Comparison of ENCODE assay signal across 8 cellular contexts in genomic region chr4:75630174-75630931, GRCh38. TPM values are rescaled to one million over a fixed set of nuclear protein-coding genes. Genes with fewer than 3 reads are reported as not detected.
DNase-seq lines count a peak whose midpoint lies in the region; ATAC-seq lines count a peak whose summit lies in the region.

Gene CDKL2, minus strand, starts transcription at chr4:75630528. Its CDS starts 4,540 bp downstream, at chr4:75625988.

- H3K4me2 ChIP-seq in mesendoderm (ENCODE audit: low read length), result peak within 1 kb of the TSS; percentile 89

- peak within 1 kb of the TSS; percentile 78 for H3K9ac ChIP-seq in endocrine pancreas (ENCODE audit: control insufficient read depth, insufficient read depth, low read length)
- peak within 1 kb of the TSS; percentile 44 for H3K9ac ChIP-seq in mesendoderm (ENCODE audit: low read length)

- H3K36me3 Mint-ChIP-seq in activated CD8-positive, alpha-beta memory T cell treated with anti-CD3 and anti-CD28 coated beads, Interleukin-2, amount 10 ng/mL, durations not matched to agents 7 days and 5 days, result peaks cover 2% of the 10 kb centered on the region

- H4K8ac ChIP-seq in mesendoderm (ENCODE audit: low read depth, low read length), result no peak within 1 kb of the TSS

- peak; percentile 92 for DNase-seq in NCI-H345 (lab: John Stamatoyannopoulos, UW)
- DNase-seq in activated CD8-positive, alpha-beta memory T cell treated with anti-CD3 and anti-CD28 coated beads, Interleukin-2, amount 10 ng/mL, durations not matched to agents 7 days and 5 days, result peak; percentile 94
- DNase-seq in mesendoderm, result peak; percentile 95
- peak; percentile 90 for DNase-seq in stimulated activated CD8-positive, alpha-beta memory T cell treated with anti-CD3 and anti-CD28 coated beads, Interleukin-12 subunit alpha, Interleukin-12 subunit beta, amount 100 ng/mL, for 1 hour (ENCODE audit: low read depth)
- DNase-seq in HCEC 1CT, result no peak

- H3K27ac ChIP-seq in mesendoderm (ENCODE audit: low read depth, low read length), result no peak within 1 kb of the TSS

- H3K79me1 ChIP-seq in mesendoderm (ENCODE audit: low read length), result no peaks in the 10 kb centered on the region

- no peak within 1 kb of the TSS for H3K4ac ChIP-seq in mesendoderm (ENCODE audit: low read depth, low read length)

- no peaks in the 10 kb centered on the region for H3K4me1 ChIP-seq in endocrine pancreas (ENCODE audit: control insufficient read depth, insufficient read depth, low read length)
- peaks cover 2% of the 10 kb centered on the region for H3K4me1 ChIP-seq in mesendoderm (ENCODE audit: control insufficient read depth, low read depth, low read length)

- H2BK120ac ChIP-seq in mesendoderm (ENCODE audit: low read depth, low read length), result no peak within 1 kb of the TSS

- H3K9me3 Mint-ChIP-seq in activated CD8-positive, alpha-beta memory T cell treated with anti-CD3 and anti-CD28 coated beads, Interleukin-2, amount 10 ng/mL, durations not matched to agents 7 days and 5 days (ENCODE audit: low read depth), result no peaks in the 10 kb centered on the region

- H3K18ac ChIP-seq in mesendoderm (ENCODE audit: low read length), result no peak within 1 kb of the TSS

- WGBS in mesendoderm (ENCODE audit: extremely low coverage, insufficient coverage, low lambda C conversion rate), result no CpG with 5 or more reads among the region's 57 CpGs

- ATAC-seq in GM18511 (IDR thresholded peaks at IDR 0.05; ENCODE audit: unreplicated experiment) (peak; percentile 99), HG02970 (IDR thresholded peaks at IDR 0.05; ENCODE audit: low FRiP score, unreplicated experiment) (peak; percentile 97)
- peak; percentile 100 for ATAC-seq in activated CD8-positive, alpha-beta memory T cell treated with anti-CD3 and anti-CD28 coated beads, Interleukin-2, amount 10 ng/mL, durations not matched to agents 7 days and 5 days

- no peaks in the 10 kb centered on the region for H3K79me2 ChIP-seq in mesendoderm (ENCODE audit: control insufficient read depth, insufficient read depth, low read length)

- no peaks in the 10 kb centered on the region for H3K9me3 ChIP-seq in endocrine pancreas (ENCODE audit: control insufficient read depth, low read length)

- H3K56ac ChIP-seq in mesendoderm (ENCODE audit: low read length), result peak within 1 kb of the TSS; percentile 74

- H3K4me1 Mint-ChIP-seq in activated CD8-positive, alpha-beta memory T cell treated with anti-CD3 and anti-CD28 coated beads, Interleukin-2, amount 10 ng/mL, durations not matched to agents 7 days and 5 days, result peaks cover 17% of the 10 kb centered on the region

- H3K27me3 ChIP-seq in endocrine pancreas (ENCODE audit: control insufficient read depth, insufficient read depth, low read length), result no peaks in the 10 kb centered on the region
- H3K27me3 ChIP-seq in mesendoderm (ENCODE audit: insufficient read depth, low read length, poor library complexity), result no peaks in the 10 kb centered on the region

- peak within 1 kb of the TSS; percentile 73 for H3K27ac Mint-ChIP-seq in activated CD8-positive, alpha-beta memory T cell treated with anti-CD3 and anti-CD28 coated beads, Interleukin-2, amount 10 ng/mL, durations not matched to agents 7 days and 5 days

- H3K27me3 Mint-ChIP-seq in activated CD8-positive, alpha-beta memory T cell treated with anti-CD3 and anti-CD28 coated beads, Interleukin-2, amount 10 ng/mL, durations not matched to agents 7 days and 5 days, result peaks cover 5% of the 10 kb centered on the region

- no peak within 1 kb of the TSS for H4K5ac ChIP-seq in mesendoderm (ENCODE audit: low read length)

- no peak within 1 kb of the TSS for H2BK5ac ChIP-seq in mesendoderm (ENCODE audit: low read length)

- peak within 1 kb of the TSS; percentile 84 for H3K4me3 Mint-ChIP-seq in activated CD8-positive, alpha-beta memory T cell treated with anti-CD3 and anti-CD28 coated beads, Interleukin-2, amount 10 ng/mL, durations not matched to agents 7 days and 5 days

- H3K4me3 ChIP-seq in endocrine pancreas (ENCODE audit: control insufficient read depth, insufficient read depth, low read length) (peak within 1 kb of the TSS; percentile 84), mesendoderm (ENCODE audit: low read length) (peak within 1 kb of the TSS; percentile 43)

- no peak within 1 kb of the TSS for H3K23ac ChIP-seq in mesendoderm (ENCODE audit: low read length)

- H2BK15ac ChIP-seq in mesendoderm (replicated peaks; ENCODE audit: low read depth), result no peak within 1 kb of the TSS

- CTCF ChIA-PET in activated CD8-positive, alpha-beta memory T cell treated with anti-CD3 and anti-CD28 coated beads, Interleukin-2, amount 10 ng/mL, durations not matched to agents 7 days and 5 days (lab: Charles Lee), result interaction anchor here (1.1 to 2.4 kb wide), 2 partner anchors 93 to 118 kb away, joined by 5 to 10 read pairs; partner anchors contain the start of gene USO1

- no peak within 1 kb of the TSS for H2AK5ac ChIP-seq in mesendoderm (ENCODE audit: low read length)

- H3K36me3 ChIP-seq in endocrine pancreas (ENCODE audit: control insufficient read depth, insufficient read depth, low read length) (no peaks in the 10 kb centered on the region), mesendoderm (ENCODE audit: control insufficient read depth, insufficient read depth, low read length) (no peaks in the 10 kb centered on the region)

RNA-seq across cellular contexts. Expression of gene CDKL2, which starts in this region (rescaled TPM):
- total RNA-seq in activated CD8-positive, alpha-beta memory T cell treated with anti-CD3 and anti-CD28 coated beads, Interleukin-2, amount 10 ng/mL, durations not matched to agents 7 days and 5 days, result 1 to 10 TPM in 1 of 2 experiments, under 1 TPM in 1; 0.16 to 1.5 TPM
- polyA plus RNA-seq in mesendoderm (2013, experiment 1 of 2), result 0.14 TPM
- 0.15 TPM for polyA plus RNA-seq in mesendoderm (2013, experiment 2 of 2)
